In genomic region chr1:179295356-179295755, GRCh38 we compare ENCODE assay signal across 1 cellular context.
TF ChIP-seq lines count a peak whose summit lies in the region.

No MANE protein-coding gene starts in this region.

TF ChIP-seq in SK-N-SH treated with all-trans-retinoic acid at 6 μM for 48 hours, 23 proteins besides CTCF, POLR2A, EP300 and RAD21 (continued from another document):
- TF ChIP-seq, protein P1, sequence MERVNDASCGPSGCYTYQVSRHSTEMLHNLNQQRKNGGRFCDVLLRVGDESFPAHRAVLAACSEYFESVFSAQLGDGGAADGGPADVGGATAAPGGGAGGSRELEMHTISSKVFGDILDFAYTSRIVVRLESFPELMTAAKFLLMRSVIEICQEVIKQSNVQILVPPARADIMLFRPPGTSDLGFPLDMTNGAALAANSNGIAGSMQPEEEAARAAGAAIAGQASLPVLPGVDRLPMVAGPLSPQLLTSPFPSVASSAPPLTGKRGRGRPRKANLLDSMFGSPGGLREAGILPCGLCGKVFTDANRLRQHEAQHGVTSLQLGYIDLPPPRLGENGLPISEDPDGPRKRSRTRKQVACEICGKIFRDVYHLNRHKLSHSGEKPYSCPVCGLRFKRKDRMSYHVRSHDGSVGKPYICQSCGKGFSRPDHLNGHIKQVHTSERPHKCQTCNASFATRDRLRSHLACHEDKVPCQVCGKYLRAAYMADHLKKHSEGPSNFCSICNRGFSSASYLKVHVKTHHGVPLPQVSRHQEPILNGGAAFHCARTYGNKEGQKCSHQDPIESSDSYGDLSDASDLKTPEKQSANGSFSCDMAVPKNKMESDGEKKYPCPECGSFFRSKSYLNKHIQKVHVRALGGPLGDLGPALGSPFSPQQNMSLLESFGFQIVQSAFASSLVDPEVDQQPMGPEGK (CRISPR knock-in tag; IDR thresholded peaks at IDR 0.05; ENCODE audit: borderline replicate concordance), result no peak
- TF ChIP-seq, protein P2, sequence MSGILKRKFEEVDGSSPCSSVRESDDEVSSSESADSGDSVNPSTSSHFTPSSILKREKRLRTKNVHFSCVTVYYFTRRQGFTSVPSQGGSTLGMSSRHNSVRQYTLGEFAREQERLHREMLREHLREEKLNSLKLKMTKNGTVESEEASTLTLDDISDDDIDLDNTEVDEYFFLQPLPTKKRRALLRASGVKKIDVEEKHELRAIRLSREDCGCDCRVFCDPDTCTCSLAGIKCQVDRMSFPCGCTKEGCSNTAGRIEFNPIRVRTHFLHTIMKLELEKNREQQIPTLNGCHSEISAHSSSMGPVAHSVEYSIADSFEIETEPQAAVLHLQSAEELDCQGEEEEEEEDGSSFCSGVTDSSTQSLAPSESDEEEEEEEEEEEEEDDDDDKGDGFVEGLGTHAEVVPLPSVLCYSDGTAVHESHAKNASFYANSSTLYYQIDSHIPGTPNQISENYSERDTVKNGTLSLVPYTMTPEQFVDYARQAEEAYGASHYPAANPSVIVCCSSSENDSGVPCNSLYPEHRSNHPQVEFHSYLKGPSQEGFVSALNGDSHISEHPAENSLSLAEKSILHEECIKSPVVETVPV (CRISPR knock-in tag; IDR thresholded peaks at IDR 0.05), result no peak
- TF ChIP-seq CSDC2 (CRISPR knock-in tag; IDR thresholded peaks at IDR 0.05), result no peak
